In genomic region chr18:12376034-12376717, GRCh38 we compare ENCODE assay signal across 8 cellular contexts.
A peak's percentile ranks its signal among the peaks of the same experiment; 100 is the strongest.
DNase-seq lines count a peak whose midpoint lies in the region; ATAC-seq and TF ChIP-seq lines count a peak whose summit lies in the region.

No MANE protein-coding gene starts in this region.

- DNase-seq in NCI-H2081 (lab: John Stamatoyannopoulos, UW) (peak; percentile 8 to 52), NCI-H2081 treated with DMSO at 0.1 percent for 48 hours (lab: John Stamatoyannopoulos, UW) (no peak), NB4 (ENCODE audit: low read depth) (peak; percentile 49), hepatic stellate cell (ENCODE audit: low spot score) (peak; percentile 13), GM10266 (ENCODE audit: extremely low spot score) (no peak), NCI-H2107 (lab: John Stamatoyannopoulos, UW) (no peak)
- DNase-seq in activated naive CD8-positive, alpha-beta T cell treated with anti-CD3 and anti-CD28 coated beads, Interleukin-2, amount 50 U/mL, for 24 hours, result peak; percentile 18

- H3K36me3 Mint-ChIP-seq in activated naive CD8-positive, alpha-beta T cell treated with anti-CD3 and anti-CD28 coated beads, Interleukin-2, amount 50 U/mL, for 24 hours (ENCODE audit: low read depth), result peaks cover 31% of the 10 kb centered on the region

- H3K4me3 ChIP-seq in NB4 (ENCODE audit: low read depth, low read length), result peak overlapping the region; percentile 93
- H3K4me3 ChIP-seq in skin epidermis, result peak overlapping the region; percentile 56 to 96 (median 78)

- no peak for TF ChIP-seq POLR2A in NB4 (IDR thresholded peaks at IDR 0.05; ENCODE audit: extremely low read depth, insufficient read length)

- peaks cover 2% of the 10 kb centered on the region for H3K27me3 Mint-ChIP-seq in activated naive CD8-positive, alpha-beta T cell treated with anti-CD3 and anti-CD28 coated beads, Interleukin-2, amount 50 U/mL, for 24 hours

- peaks cover 49% of the 10 kb centered on the region for H3K4me1 Mint-ChIP-seq in activated naive CD8-positive, alpha-beta T cell treated with anti-CD3 and anti-CD28 coated beads, Interleukin-2, amount 50 U/mL, for 24 hours

- H3K27ac Mint-ChIP-seq in activated naive CD8-positive, alpha-beta T cell treated with anti-CD3 and anti-CD28 coated beads, Interleukin-2, amount 50 U/mL, for 24 hours, result peak overlapping the region; percentile 92

- no peaks in the 10 kb centered on the region for H3K9me3 Mint-ChIP-seq in activated naive CD8-positive, alpha-beta T cell treated with anti-CD3 and anti-CD28 coated beads, Interleukin-2, amount 50 U/mL, for 24 hours

- H3K4me3 Mint-ChIP-seq in activated naive CD8-positive, alpha-beta T cell treated with anti-CD3 and anti-CD28 coated beads, Interleukin-2, amount 50 U/mL, for 24 hours, result peak overlapping the region; percentile 89

- H3K27ac ChIP-seq in skin epidermis, result peak overlapping the region; percentile 91 to 100 (median 98)

- no peak for ATAC-seq in activated naive CD8-positive, alpha-beta T cell treated with anti-CD3 and anti-CD28 coated beads, Interleukin-2, amount 50 U/mL, for 24 hours

- TF ChIP-seq CTCF in NB4 (IDR thresholded peaks at IDR 0.05; ENCODE audit: low read depth, low read length) (no peak), GM10266 (IDR thresholded peaks at IDR 0.05; ENCODE audit: control insufficient read depth, insufficient read depth, low read depth, missing control alignments) (no peak)

Comparison
In these comparisons a context has a peak if more than half of its experiments do, and no peak if none do; other contexts are left out.
1. DNase-seq: peak in NCI-H2081 (2 of 2), NB4 (single experiment), activated naive CD8-positive, alpha-beta T cell treated with anti-CD3 and anti-CD28 coated beads, Interleukin-2, amount 50 U/mL, for 24 hours (single experiment) and hepatic stellate cell (single experiment); none in NCI-H2081 treated with DMSO at 0.1 percent for 48 hours (single experiment), GM10266 (single experiment) and NCI-H2107 (single experiment).